In the genomic region with DNA sequence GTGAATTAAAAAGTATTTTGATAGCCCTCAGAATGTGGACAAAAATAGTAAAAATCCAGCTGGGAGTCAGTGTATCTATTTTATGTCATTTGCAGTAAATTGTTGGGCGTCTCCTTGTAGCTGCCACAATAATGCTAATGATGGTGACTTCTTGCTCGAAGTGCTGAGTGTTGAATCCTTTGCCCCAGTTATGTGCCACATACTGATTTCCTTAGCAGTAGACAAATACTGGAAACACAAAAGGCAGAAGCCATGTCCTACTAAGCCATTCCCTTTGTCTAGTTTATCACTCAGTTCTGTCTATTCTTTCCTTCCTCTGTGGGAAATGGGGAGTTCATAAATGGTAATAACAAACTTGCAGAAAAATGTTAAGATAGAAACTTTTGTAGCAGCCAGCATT, we compare ENCODE assay signal across 13 cellular contexts.
"Had no signal": no experiment of that assay in that cellular context is flagged by ENCODE, and none has a peak within 500 bp of the region (broad histone marks: within the 10 kb centered on the region; RNA-seq: fewer than 3 reads in every experiment).

No MANE protein-coding gene starts in this region.

- H3K4me3 ChIP-seq: breast epithelium, esophagus squamous epithelium, ovary had no signal

- DNase-seq: activated CD4-positive, alpha-beta T cell treated with anti-CD3 and anti-CD28 coated beads, Interleukin-2, amount 50 U/mL, for 48 hours; activated naive CD4-positive, alpha-beta T cell treated with Interleukin-2 at 50 U/mL for 16 hours; activated naive CD8-positive, alpha-beta T cell treated with anti-CD3 and anti-CD28 coated beads, Interleukin-2, amount 50 U/mL, for 24 hours; aorta; cerebellar nuclear complex; esophagus squamous epithelium; foreskin fibroblast; ovary had no signal

- H3K4me1 Mint-ChIP-seq: activated naive CD8-positive, alpha-beta T cell treated with anti-CD3 and anti-CD28 coated beads, Interleukin-2, amount 50 U/mL, for 24 hours; activated T-helper 17 cell treated with anti-CD3 and anti-CD28 coated beads, Interleukin-2, amount 50 U/mL, for 72 hours; stimulated activated effector memory CD8-positive, alpha-beta T cell treated with anti-CD3 and anti-CD28 coated beads, Interleukin-12 subunit alpha, Interleukin-12 subunit beta, amount 100 ng/mL, for 72 hours had no signal

- H3K36me3 ChIP-seq: breast epithelium, esophagus squamous epithelium, ovary had no signal

- H3K9me3 ChIP-seq: breast epithelium, esophagus squamous epithelium, ovary had no signal

- H3K36me3 Mint-ChIP-seq: stimulated activated effector memory CD8-positive, alpha-beta T cell treated with anti-CD3 and anti-CD28 coated beads, Interleukin-12 subunit alpha, Interleukin-12 subunit beta, amount 100 ng/mL, for 72 hours; type B pancreatic cell had no signal

- H3K27ac ChIP-seq: ovary had no signal

- H3K27ac Mint-ChIP-seq: activated naive CD8-positive, alpha-beta T cell treated with anti-CD3 and anti-CD28 coated beads, Interleukin-2, amount 50 U/mL, for 24 hours; activated T-helper 17 cell treated with anti-CD3 and anti-CD28 coated beads, Interleukin-2, amount 50 U/mL, for 72 hours; stimulated activated effector memory CD8-positive, alpha-beta T cell treated with anti-CD3 and anti-CD28 coated beads, Interleukin-12 subunit alpha, Interleukin-12 subunit beta, amount 100 ng/mL, for 72 hours had no signal

- H3K27me3 ChIP-seq: breast epithelium, esophagus squamous epithelium, ovary had no signal

- H3K4me3 Mint-ChIP-seq: activated naive CD8-positive, alpha-beta T cell treated with anti-CD3 and anti-CD28 coated beads, Interleukin-2, amount 50 U/mL, for 24 hours; activated T-helper 17 cell treated with anti-CD3 and anti-CD28 coated beads, Interleukin-2, amount 50 U/mL, for 72 hours; stimulated activated effector memory CD8-positive, alpha-beta T cell treated with anti-CD3 and anti-CD28 coated beads, Interleukin-12 subunit alpha, Interleukin-12 subunit beta, amount 100 ng/mL, for 72 hours; type B pancreatic cell had no signal

- H3K4me1 ChIP-seq: breast epithelium had no signal

- H3K27me3 Mint-ChIP-seq: type B pancreatic cell had no signal

- H3K9me3 Mint-ChIP-seq: activated naive CD8-positive, alpha-beta T cell treated with anti-CD3 and anti-CD28 coated beads, Interleukin-2, amount 50 U/mL, for 24 hours; activated T-helper 17 cell treated with anti-CD3 and anti-CD28 coated beads, Interleukin-2, amount 50 U/mL, for 72 hours; stimulated activated effector memory CD8-positive, alpha-beta T cell treated with anti-CD3 and anti-CD28 coated beads, Interleukin-12 subunit alpha, Interleukin-12 subunit beta, amount 100 ng/mL, for 72 hours; type B pancreatic cell had no signal

- ATAC-seq: activated naive CD8-positive, alpha-beta T cell treated with anti-CD3 and anti-CD28 coated beads, Interleukin-2, amount 50 U/mL, for 24 hours; activated T-helper 17 cell treated with anti-CD3 and anti-CD28 coated beads, Interleukin-2, amount 50 U/mL, for 72 hours; SK-N-SH treated with all-trans-retinoic acid at 6 μM for 48 hours; stimulated activated effector memory CD8-positive, alpha-beta T cell treated with anti-CD3 and anti-CD28 coated beads, Interleukin-12 subunit alpha, Interleukin-12 subunit beta, amount 100 ng/mL, for 72 hours had no signal
